In the genomic region with DNA sequence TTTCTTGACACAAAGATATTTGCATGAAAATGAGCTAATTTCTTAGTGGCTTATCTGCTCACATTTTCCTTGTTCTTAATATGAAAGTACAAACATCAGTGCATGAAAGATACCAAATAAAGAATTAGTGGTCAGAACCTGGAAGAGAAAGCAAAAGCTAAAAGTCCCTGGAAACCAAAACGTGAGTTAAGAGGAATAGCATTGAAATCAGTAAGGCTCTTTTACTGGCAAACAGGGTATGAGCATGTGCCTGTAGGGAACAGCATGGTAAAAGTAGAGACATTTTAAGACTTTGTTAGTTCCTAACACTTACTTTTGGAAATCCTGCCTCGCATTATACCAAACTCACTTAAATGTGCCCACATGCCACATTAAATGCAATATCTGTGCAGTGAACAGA, we compare ENCODE assay signal across 22 cellular contexts.
"Had no signal": no experiment of that assay in that cellular context is flagged by ENCODE, and none has a peak within 500 bp of the region (broad histone marks: within the 10 kb centered on the region; RNA-seq: fewer than 3 reads in every experiment).

No MANE protein-coding gene starts in this region.

- H3K27ac Mint-ChIP-seq: brain, endodermal cell had no signal

- H3K27ac ChIP-seq: colonic mucosa, epithelial cell of prostate, gastroesophageal sphincter, heart left ventricle, prostate gland, right atrium auricular region, transverse colon, uterus had no signal

- DNase-seq: activated CD8-positive, alpha-beta memory T cell treated with anti-CD3 and anti-CD28 coated beads for 24 hours; activated CD8-positive, alpha-beta memory T cell treated with anti-CD3 and anti-CD28 coated beads, Interleukin-2, amount 50 U/mL, for 48 hours; activated effector memory CD4-positive, alpha-beta T cell treated with Interleukin-2 at 50 U/mL for 16 hours; activated naive CD4-positive, alpha-beta T cell treated with anti-CD3 and anti-CD28 coated beads, Interleukin-2, amount 50 U/mL, for 16 hours; activated T-cell treated with anti-CD3 and anti-CD28 coated beads, Interleukin-2, amount 50 U/mL, for 48 hours; caudate nucleus; colonic mucosa; endodermal cell; heart left ventricle; kidney; stimulated activated CD4-positive, alpha-beta T cell treated with anti-CD3 and anti-CD28 coated beads, Interleukin-2, amount 100 ng/mL, for 24 hours; stimulated activated naive CD4-positive, alpha-beta T cell treated with Interleukin-2 at 50 U/mL for 16 hours; transverse colon; uterus had no signal

- H3K36me3 Mint-ChIP-seq: brain had no signal

- H3K9me3 ChIP-seq: colonic mucosa, gastroesophageal sphincter, heart left ventricle, prostate gland, right atrium auricular region, transverse colon, uterus had no signal

- H3K4me3 ChIP-seq: colonic mucosa, gastroesophageal sphincter, heart left ventricle, prostate gland, right atrium auricular region, transverse colon, uterus had no signal

- H3K4me3 Mint-ChIP-seq: brain, endodermal cell, neural crest cell had no signal

- H3K27me3 ChIP-seq: colonic mucosa, right atrium auricular region, transverse colon had no signal

- H3K4me1 ChIP-seq: colonic mucosa, gastroesophageal sphincter, heart left ventricle, prostate gland, transverse colon, uterus had no signal

- H3K36me3 ChIP-seq: colonic mucosa, gastroesophageal sphincter, heart left ventricle, prostate gland, right atrium auricular region, transverse colon, uterus had no signal

- ATAC-seq: activated CD4-positive, CD25-positive, alpha-beta regulatory T cell treated with anti-CD3 and anti-CD28 coated beads, Interleukin-2, amount 50 U/mL, for 24 hours; gastroesophageal sphincter; heart left ventricle; left lobe of liver had no signal
